In genomic region chr19:2016041-2016807, GRCh38 we compare ENCODE assay signal across 8 cellular contexts. TPM values are rescaled to one million over a fixed set of nuclear protein-coding genes. Genes with fewer than 3 reads are reported as not detected.
DNase-seq lines count a peak whose midpoint lies in the region; ATAC-seq and TF ChIP-seq lines count a peak whose summit lies in the region.

No MANE protein-coding gene starts in this region.

- H3K9me3 ChIP-seq in RWPE2 (ENCODE audit: severe bottlenecking) (no peaks in the 10 kb centered on the region), heart right ventricle (no peaks in the 10 kb centered on the region)

- DNase-seq in DMS79 (lab: John Stamatoyannopoulos, UW) = peak; percentile 39
- peak; percentile 81 for DNase-seq in LoVo (ENCODE audit: low spot score)
- peak; percentile 84 for DNase-seq in RWPE2 (ENCODE audit: low spot score)
- DNase-seq in amniotic stem cell (lab: John Stamatoyannopoulos, UW) = peak; percentile 51
- peak; percentile 66 to 85 for DNase-seq in heart right ventricle
- DNase-seq in progenitor cell of endocrine pancreas (ENCODE audit: low spot score, unreplicated experiment) = no peak

- H3K4me3 ChIP-seq in RWPE2 (ENCODE audit: severe bottlenecking) = peak overlapping the region; percentile 28
- H3K4me3 ChIP-seq in heart right ventricle = peak overlapping the region in 8 of 10 donors; percentile 4 to 49 (median 42)

- H3K4me1 ChIP-seq in RWPE2 (ENCODE audit: insufficient read depth, poor library complexity, severe bottlenecking) (peaks cover 5% of the 10 kb centered on the region), heart right ventricle (peaks cover 4 to 24% (median 9%) of the 10 kb centered on the region in 9 donors)

- no peaks in the 10 kb centered on the region for H3K27me3 ChIP-seq in RWPE2 (ENCODE audit: insufficient read depth, poor library complexity, severe bottlenecking)
- no peaks in the 10 kb centered on the region for H3K27me3 ChIP-seq in heart right ventricle

- TF ChIP-seq CTCF in RWPE2 (IDR thresholded peaks at IDR 0.05; ENCODE audit: poor library complexity, severe bottlenecking) (no peak), heart right ventricle (IDR thresholded peaks at IDR 0.05) (no peak), progenitor cell of endocrine pancreas (IDR thresholded peaks at IDR 0.05; ENCODE audit: unreplicated experiment) (no peak)

- no peak overlapping the region for H3K27ac Mint-ChIP-seq in progenitor cell of endocrine pancreas

- H3K27me3 Mint-ChIP-seq in progenitor cell of endocrine pancreas = no peaks in the 10 kb centered on the region

- peak overlapping the region; percentile 61 for H3K4me3 Mint-ChIP-seq in progenitor cell of endocrine pancreas (ENCODE audit: low read depth)

- intact Hi-C loops in heart right ventricle (cut with DNase I) = loop anchor here in 4 of 10 donors (1.0 to 5.0 kb wide), 5 partner anchors 36 to 84 kb away; partner anchors contain the start of genes IZUMO4 (in 1 of the 4), MKNK2 (in 1 of the 4) and MOB3A (in 1 of the 4)

- 68 to 71% methylated on average over 23 of the region's 23 CpGs for WGBS in heart right ventricle, 2 donors

- peaks cover 10% of the 10 kb centered on the region for H3K36me3 ChIP-seq in RWPE2 (ENCODE audit: low read depth)
- no peaks in the 10 kb centered on the region for H3K36me3 ChIP-seq in heart right ventricle

- ATAC-seq in RWPE2 (ENCODE audit: low read depth) = peak; percentile 79
- peak; percentile 68 to 91 (median 86) for ATAC-seq in heart right ventricle
- ATAC-seq in GM18868 (IDR thresholded peaks at IDR 0.05; ENCODE audit: unreplicated experiment) = no peak
- ATAC-seq in GM18861 (IDR thresholded peaks at IDR 0.05; ENCODE audit: unreplicated experiment) = no peak

- H3K27ac ChIP-seq in RWPE2 (ENCODE audit: poor library complexity, severe bottlenecking) (peak overlapping the region; percentile 55), heart right ventricle (peak overlapping the region in 8 of 10 donors; percentile 4 to 68 (median 50))

- no peaks in the 10 kb centered on the region for H3K9me3 Mint-ChIP-seq in progenitor cell of endocrine pancreas (ENCODE audit: low read depth)

- H3K4me1 Mint-ChIP-seq in progenitor cell of endocrine pancreas (ENCODE audit: low read depth) = peaks cover 2% of the 10 kb centered on the region

- H3K36me3 Mint-ChIP-seq in progenitor cell of endocrine pancreas (ENCODE audit: insufficient read depth) = peaks cover 9% of the 10 kb centered on the region

RNA-seq across cellular contexts. Expression of gene BTBD2, which starts 0.7 kb away (rescaled TPM):
- 10 to 100 TPM; 45.1 to 70.4 (median 56.6) TPM for total RNA-seq in heart right ventricle
- 10 to 100 TPM; 42.8 to 55.2 TPM for polyA plus RNA-seq in heart right ventricle
- total RNA-seq in progenitor cell of endocrine pancreas = 115 and 125 TPM in 2 replicates

RNA-seq across cellular contexts. Expression of gene MKNK2, which starts 34.8 kb away (rescaled TPM):
- total RNA-seq in heart right ventricle (100 to 1,000 TPM; 107 to 260 (median 144) TPM), progenitor cell of endocrine pancreas (145 and 163 TPM in 2 replicates)
- 100 to 1,000 TPM; 144 to 189 TPM for polyA plus RNA-seq in heart right ventricle

Comparison
In these comparisons a context has a peak if more than half of its experiments do, and no peak if none do; other contexts are left out.
1. ATAC-seq: peak in RWPE2 (single experiment) and heart right ventricle (8 of 8); none in GM18868 (single experiment) and GM18861 (single experiment).